ENCODE assay signal across 26 cellular contexts in genomic region chr7:155790666-155791065, GRCh38. TPM values are rescaled to one million over a fixed set of nuclear protein-coding genes. Genes with fewer than 3 reads are reported as not detected.
DNase-seq lines count a peak whose midpoint lies in the region; ATAC-seq, FAIRE-seq and TF ChIP-seq lines count a peak whose summit lies in the region.
"Had no signal": no experiment of that assay in that cellular context is flagged by ENCODE, and none has a peak within 500 bp of the region (broad histone marks: within the 10 kb centered on the region; RNA-seq: fewer than 3 reads in every experiment).

No MANE protein-coding gene starts in this region.

- no peak overlapping the region for H3K9ac ChIP-seq in K562 (ENCODE audit: insufficient read depth in 1 of 2, low read depth in 2 of 2, low read length in 2 of 2)
- H3K9ac ChIP-seq: BLaER1 treated with 17β-estradiol and CSF1 and Interleukin-3, amounts not matched to agents 10 nM and 100 nM had no signal

- TF ChIP-seq EP300 in A549 (IDR thresholded peaks at IDR 0.05) (no peak), K562 (IDR thresholded peaks at IDR 0.05; ENCODE audit: low read length) (no peak)

- no peaks in the 10 kb centered on the region for H3K9me3 Mint-ChIP-seq in neural crest cell
- H3K9me3 Mint-ChIP-seq: CD4-positive, alpha-beta T cell; CD8-positive, alpha-beta memory T cell; HFFc6 had no signal

- DNase-seq in DMS53 (lab: John Stamatoyannopoulos, UW), result peak; percentile 18
- no peak for DNase-seq in DMS53 treated with DMSO at 0.1 percent for 48 hours (lab: John Stamatoyannopoulos, UW; ENCODE audit: unreplicated experiment)
- DNase-seq in A549 (ENCODE audit: low read depth in 1 of 2, low spot score in 1 of 2), result no peak
- DNase-seq in K562 (ENCODE audit: extremely low read depth in 1 of 4, low spot score in 3 of 4), result no peak
- DNase-seq in neural crest cell (ENCODE audit: low read depth, low spot score), result no peak
- DNase-seq in stimulated activated naive CD4-positive, alpha-beta T cell treated with Interleukin-2 at 50 U/mL for 16 hours (lab: John Stamatoyannopoulos, UW), result no peak
- no peak for DNase-seq in NCI-H2081 (lab: John Stamatoyannopoulos, UW)
- DNase-seq: ACHN; AML-193; BE2C; CD4-positive, alpha-beta T cell; CD8-positive, alpha-beta memory T cell; DMS 273 treated with DMSO at 0.1 percent for 48 hours; DND-41; GOT3; HFFc6 had no signal

- BruUV-seq in K562 (replicated peaks; lab: Mats Ljungman, UMichigan), result no TSS peak

- POLR2A ChIA-PET in A549 (lab: Yijun Ruan, JAX) (no interaction called here), K562 (lab: Yijun Ruan, JAX) (no interaction called here)

- TF ChIP-seq POLR2A in A549 (IDR thresholded peaks at IDR 0.05; ENCODE audit: low read length) (no peak), K562 (conservative IDR thresholded peaks at IDR 0.05) (no peak)

- no peak overlapping the region for H3K4me3 ChIP-seq in A549
- H3K4me3 ChIP-seq in K562, result no peak overlapping the region
- H3K4me3 ChIP-seq: BLaER1 treated with 17β-estradiol and CSF1 and Interleukin-3, amounts not matched to agents 10 nM and 100 nM; HAP-1 had no signal

- H2AFZ ChIP-seq in K562 (ENCODE audit: low read depth, low read length), result no peak overlapping the region

- H3K79me2 ChIP-seq in K562 (ENCODE audit: control insufficient read depth, insufficient read depth, low read length), result no peaks in the 10 kb centered on the region

- in situ Hi-C loops in K562 (cut with MboI), result no loop called here

- TF ChIP-seq RAD21 in A549 (conservative IDR thresholded peaks at IDR 0.05 in 1 of 2, IDR thresholded peaks at IDR 0.05 in 1 of 2), result no peak
- TF ChIP-seq RAD21 in K562 (CRISPR knock-in tag; conservative IDR thresholded peaks at IDR 0.05 in 1 of 2, IDR thresholded peaks at IDR 0.05 in 1 of 2), result no peak

- H3K36me3 ChIP-seq in K562 (ENCODE audit: control insufficient read depth, insufficient read depth, low read length), result no peaks in the 10 kb centered on the region
- H3K36me3 ChIP-seq: BE2C; BLaER1 treated with 17β-estradiol and CSF1 and Interleukin-3, amounts not matched to agents 10 nM and 100 nM; HAP-1 had no signal

- CTCF ChIA-PET in A549 (lab: Yijun Ruan, JAX), result interaction anchor here (1.0 to 1.7 kb wide), 3 partner anchors 14 to 878 kb away, joined by 3 to 6 read pairs (median 3); no protein-coding TSS in a partner anchor
- CTCF ChIA-PET in K562 (lab: Yijun Ruan, JAX; ENCODE audit: low intra/inter-chr PET ratio), result no interaction called here

- intact Hi-C loops in K562 (cut with micrococcal nuclease), result no loop called here

- peaks cover 10% of the 10 kb centered on the region for H3K36me3 Mint-ChIP-seq in neural crest cell (ENCODE audit: low read depth)
- H3K36me3 Mint-ChIP-seq: CD8-positive, alpha-beta memory T cell had no signal

- H3K9me3 ChIP-seq in A549 (no peaks in the 10 kb centered on the region), K562 (replicated peaks; ENCODE audit: control insufficient read depth, insufficient read depth, low read depth, low read length) (no peaks in the 10 kb centered on the region; the same call in 1 of the 2 replicates)
- H3K9me3 ChIP-seq: BE2C, HAP-1 had no signal

- H4K20me1 ChIP-seq in K562 (replicated peaks; ENCODE audit: control insufficient read depth, insufficient read depth, low read length), result no peaks in the 10 kb centered on the region

- no peak overlapping the region for H3K27ac Mint-ChIP-seq in neural crest cell (ENCODE audit: unreplicated experiment)
- H3K27ac Mint-ChIP-seq: CD14-positive monocyte; CD4-positive, alpha-beta T cell; CD8-positive, alpha-beta memory T cell; HFFc6 had no signal

- ATAC-seq in A549 (no peak), K562 (no peak), HG03135 (IDR thresholded peaks at IDR 0.05; ENCODE audit: unreplicated experiment) (no peak)

- FAIRE-seq in A549 (lab: Jason Lieb, UNC) (no peak), K562 (lab: Jason Lieb, UNC) (no peak)
- FAIRE-seq: A204.1, D721Med, G401.6, GM12892, H54 had no signal

- peaks cover 43% of the 10 kb centered on the region for H3K27me3 Mint-ChIP-seq in neural crest cell (ENCODE audit: low read depth)

- H3K9me1 ChIP-seq in K562 (ENCODE audit: control insufficient read depth, insufficient read depth, low read length), result no peaks in the 10 kb centered on the region

- H3K27me3 ChIP-seq in K562 (ENCODE audit: control insufficient read depth in 2 of 2, insufficient read depth in 2 of 2, low read length in 2 of 2), result peaks cover 2 to 5% of the 10 kb centered on the region in 2 experiments; a peak in 2 of 5 replicates

- no peak overlapping the region for H3K4me2 ChIP-seq in A549
- H3K4me2 ChIP-seq in K562 (ENCODE audit: insufficient read depth, low read length), result no peak overlapping the region
- H3K4me2 ChIP-seq: BLaER1 treated with 17β-estradiol and CSF1 and Interleukin-3, amounts not matched to agents 10 nM and 100 nM had no signal

- peaks cover 9% of the 10 kb centered on the region for H3K4me1 Mint-ChIP-seq in neural crest cell

- H3K4me1 ChIP-seq in A549 (no peaks in the 10 kb centered on the region), K562 (replicated peaks in 1 of 2; ENCODE audit: control insufficient read depth in 2 of 2, insufficient read depth in 2 of 2, low read length in 2 of 2) (peaks cover 0 to 12% of the 10 kb centered on the region in 2 experiments; a peak in 1 of 5 replicates)
- H3K4me1 ChIP-seq: BE2C had no signal

- H3K27ac ChIP-seq in A549 (no peak overlapping the region), K562 (ENCODE audit: extremely low read depth, low read depth, low read length) (no peak overlapping the region)
- H3K27ac ChIP-seq: 22Rv1; BLaER1 treated with 17β-estradiol and CSF1 and Interleukin-3, amounts not matched to agents 10 nM and 100 nM had no signal

- TF ChIP-seq CTCF in A549 (IDR thresholded peaks at IDR 0.05), result no peak
- no peak for TF ChIP-seq CTCF in K562 (IDR thresholded peaks at IDR 0.05 in 2 of 3, conservative IDR thresholded peaks at IDR 0.05 in 1 of 3; ENCODE audit: insufficient read depth in 2 of 3, low read depth in 1 of 3, low read length in 3 of 3)
- TF ChIP-seq CTCF in neural crest cell (conservative IDR thresholded peaks at IDR 0.05), result no peak

- WGBS in A549 (ENCODE audit: missing lambda C conversion rate), result 72% methylated on average over 8 of the region's 8 CpGs
- 18% methylated on average over 8 of the region's 8 CpGs for WGBS in K562 (ENCODE audit: insufficient coverage, low coverage, missing lambda C conversion rate)

- peak overlapping the region; percentile 54 for H3K4me3 Mint-ChIP-seq in neural crest cell
- H3K4me3 Mint-ChIP-seq: CD14-positive monocyte; CD4-positive, alpha-beta T cell; CD8-positive, alpha-beta memory T cell; HFFc6 had no signal

TF ChIP-seq in A549, 52 proteins besides CTCF, POLR2A, EP300 and RAD21 (continues in another document):
- no peak for TF ChIP-seq PHF8 (IDR thresholded peaks at IDR 0.05; ENCODE audit: borderline replicate concordance, low read depth)
- TF ChIP-seq MAFK (IDR thresholded peaks at IDR 0.05; ENCODE audit: partially characterized antibody), result peak; percentile 41
- no peak for TF ChIP-seq MYC (IDR thresholded peaks at IDR 0.05; ENCODE audit: borderline replicate concordance, low read length)
- TF ChIP-seq ZC3H11A (IDR thresholded peaks at IDR 0.05), result no peak
- no peak for TF ChIP-seq MAX (IDR thresholded peaks at IDR 0.05)

TF ChIP-seq in K562, 482 proteins besides CTCF, POLR2A, EP300 and RAD21:
- TF ChIP-seq ZNF316 (IDR thresholded peaks at IDR 0.05), result peak; percentile 42; the same call in 1 of the 2 replicates
- TF ChIP-seq ARID1B (IDR thresholded peaks at IDR 0.05), result no peak

RNA-seq across cellular contexts. Expression of gene SHH, which starts 21.6 kb away (rescaled TPM):
- 0.78 and 0.84 TPM in 2 replicates for polyA plus RNA-seq in A549 (2011; rRNA removed)
- polyA plus RNA-seq in A549 (2012; cell fraction: cytosol; rRNA removed), result 0.41 and 0.52 TPM in 2 replicates
- 0.49 and 0.78 TPM in 2 replicates for polyA plus RNA-seq in A549 (2012; cell fraction: nucleus; rRNA removed)
- 0.79 to 1.2 TPM (median 1.2 TPM) in 3 replicates for polyA plus RNA-seq in A549 (2017; fragmentation: RNase III; extraction: RNeasy Plus Mini Kit Qiagen cat#74134 plus additional on column Dnase treatment)
- polyA minus RNA-seq in A549 (2011; rRNA and poly(A)+ RNA removed), result 0.50 and 1.6 TPM in 2 replicates
- not detected in 2 replicates for total RNA-seq in K562 (2011; cell fraction: chromatin; rRNA removed; ENCODE audit: low replicate concordance)
- not detected in 2 replicates for total RNA-seq in K562 (2011; cell fraction: nucleolus; rRNA removed)
- total RNA-seq in K562 (2011; cell fraction: nucleoplasm; rRNA removed), result not detected in 2 replicates
- total RNA-seq in K562 (2014; rRNA removed), result not detected in 2 replicates
- not detected in 2 replicates for total RNA-seq in K562 (2014; rRNA removed; fragmentation: Illumina TruSeq; extraction: Trizol)
- not detected in 2 replicates for total RNA-seq in K562 (2015; rRNA removed; fragmentation: Illumina TruSeq; extraction: Trizol)
- total RNA-seq in K562 (2021), result 0.09 TPM in 1 of 2 replicates, not detected in the other
- not detected in 2 replicates for polyA plus RNA-seq in K562 (2011; rRNA removed)
- not detected in 2 replicates for polyA plus RNA-seq in K562 (2011; cell fraction: cytosol; rRNA removed)
- not detected in 2 replicates for polyA plus RNA-seq in K562 (2011; cell fraction: nucleus; rRNA removed)
- polyA plus RNA-seq in K562 (2012), result 0.03 TPM in 1 of 2 replicates, not detected in the other
- not detected in 2 replicates for polyA plus RNA-seq in K562 (2014; fragmentation: Illumina TruSeq; extraction: Trizol)
- polyA plus RNA-seq in K562 (2014; fragmentation: Nextera tagmentation; extraction: Ambion mirVana), result not detected
- not detected in 2 replicates for polyA plus RNA-seq in K562 (2014; rRNA removed)
- not detected in 2 replicates for polyA minus RNA-seq in K562 (2011; rRNA and poly(A)+ RNA removed)
- not detected in 2 replicates for polyA minus RNA-seq in K562 (2011; cell fraction: cytosol; rRNA and poly(A)+ RNA removed)
- not detected in 2 replicates for polyA minus RNA-seq in K562 (2011; cell fraction: nucleus; rRNA and poly(A)+ RNA removed)
- total RNA-seq in neural crest cell, result not detected in 2 replicates
- total RNA-seq: CD4-positive, alpha-beta T cell; CD8-positive, alpha-beta memory T cell; HFFc6 had no signal
- polyA plus RNA-seq: CD14-positive monocyte; CD8-positive, alpha-beta memory T cell had no signal
